18 cellular contexts compared by ENCODE assay signal in the genomic region with DNA sequence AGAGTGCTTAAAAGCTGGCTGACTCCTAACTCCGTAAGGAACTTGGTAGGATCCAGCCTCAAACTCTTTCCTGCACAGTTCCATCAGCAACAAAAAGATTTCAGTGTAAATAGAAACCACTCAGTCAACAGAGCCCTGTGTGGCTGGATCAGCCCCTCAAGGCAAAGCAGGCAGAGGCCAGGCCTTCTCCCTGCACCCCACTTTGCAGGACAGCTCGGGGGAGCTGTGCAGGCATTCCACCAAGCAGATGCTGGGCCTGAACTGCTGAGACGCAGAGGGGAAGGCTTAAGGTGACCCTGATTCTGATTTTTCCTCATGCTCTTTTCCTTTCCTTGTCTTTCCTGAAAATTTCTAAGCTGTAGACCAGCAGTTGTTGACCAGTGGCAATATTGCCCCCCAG.
"Had no signal": no experiment of that assay in that cellular context is flagged by ENCODE, and none has a peak within 500 bp of the region (broad histone marks: within the 10 kb centered on the region; RNA-seq: fewer than 3 reads in every experiment).

No MANE protein-coding gene starts in this region.

- H3K36me3 ChIP-seq: breast epithelium, SJCRH30 had no signal

- H3K4me3 Mint-ChIP-seq: activated CD4-positive, alpha-beta T cell treated with anti-CD3 and anti-CD28 coated beads for 36 hours; activated naive CD8-positive, alpha-beta T cell treated with anti-CD3 and anti-CD28 coated beads, Interleukin-2, amount 10 ng/mL, durations not matched to agents 7 days and 5 days; memory B cell; neural crest cell; stimulated activated naive B cell treated with anti-CD40 and anti-IgM and Interleukin-4, amounts not matched to agents 10 μg/mL and 1 μg/mL and 100 μg/mL, for 72 hours had no signal

- H3K27ac ChIP-seq: dorsolateral prefrontal cortex, parathyroid adenoma, SJCRH30, suprapubic skin had no signal

- H3K27me3 Mint-ChIP-seq: activated CD4-positive, alpha-beta T cell treated with anti-CD3 and anti-CD28 coated beads for 36 hours; activated naive CD8-positive, alpha-beta T cell treated with anti-CD3 and anti-CD28 coated beads, Interleukin-2, amount 10 ng/mL, durations not matched to agents 7 days and 5 days; memory B cell; stimulated activated naive B cell treated with anti-CD40 and anti-IgM and Interleukin-4, amounts not matched to agents 10 μg/mL and 1 μg/mL and 100 μg/mL, for 72 hours had no signal

- H3K27me3 ChIP-seq: breast epithelium, dorsolateral prefrontal cortex, esophagus squamous epithelium, SJCRH30, suprapubic skin had no signal

- H3K9me3 Mint-ChIP-seq: memory B cell had no signal

- H3K9me3 ChIP-seq: breast epithelium, esophagus squamous epithelium, suprapubic skin had no signal

- ATAC-seq: activated CD4-positive, alpha-beta T cell treated with anti-CD3 and anti-CD28 coated beads for 36 hours; left lobe of liver; stimulated activated naive B cell treated with anti-CD40 and anti-IgM and Interleukin-4, amounts not matched to agents 10 μg/mL and 1 μg/mL and 100 μg/mL, for 72 hours had no signal

- H3K9ac ChIP-seq: parathyroid adenoma had no signal

- H3K27ac Mint-ChIP-seq: activated CD4-positive, alpha-beta T cell treated with anti-CD3 and anti-CD28 coated beads for 36 hours; activated naive CD8-positive, alpha-beta T cell treated with anti-CD3 and anti-CD28 coated beads, Interleukin-2, amount 10 ng/mL, durations not matched to agents 7 days and 5 days; stimulated activated naive B cell treated with anti-CD40 and anti-IgM and Interleukin-4, amounts not matched to agents 10 μg/mL and 1 μg/mL and 100 μg/mL, for 72 hours had no signal

- H3K79me2 ChIP-seq: parathyroid adenoma had no signal

- DNase-seq: activated CD4-positive, alpha-beta T cell treated with anti-CD3 and anti-CD28 coated beads for 36 hours; activated effector memory CD4-positive, alpha-beta T cell treated with Interleukin-2 at 50 U/mL for 16 hours; activated naive CD8-positive, alpha-beta T cell treated with anti-CD3 and anti-CD28 coated beads, Interleukin-2, amount 10 ng/mL, durations not matched to agents 7 days and 5 days; activated T-cell treated with anti-CD3 and anti-CD28 coated beads for 4 hours; aorta; dorsolateral prefrontal cortex; esophagus squamous epithelium; head of caudate nucleus; SJCRH30; stimulated activated naive B cell treated with anti-CD40 and anti-IgM and Interleukin-4, amounts not matched to agents 10 μg/mL and 1 μg/mL and 100 μg/mL, for 72 hours; SW 1271; T1000 had no signal

- H3K4me3 ChIP-seq: breast epithelium, dorsolateral prefrontal cortex, esophagus squamous epithelium, SJCRH30, suprapubic skin had no signal

- H2AFZ ChIP-seq: parathyroid adenoma had no signal
